Comparison of ENCODE assay signal across 8 cellular contexts in the genomic region with DNA sequence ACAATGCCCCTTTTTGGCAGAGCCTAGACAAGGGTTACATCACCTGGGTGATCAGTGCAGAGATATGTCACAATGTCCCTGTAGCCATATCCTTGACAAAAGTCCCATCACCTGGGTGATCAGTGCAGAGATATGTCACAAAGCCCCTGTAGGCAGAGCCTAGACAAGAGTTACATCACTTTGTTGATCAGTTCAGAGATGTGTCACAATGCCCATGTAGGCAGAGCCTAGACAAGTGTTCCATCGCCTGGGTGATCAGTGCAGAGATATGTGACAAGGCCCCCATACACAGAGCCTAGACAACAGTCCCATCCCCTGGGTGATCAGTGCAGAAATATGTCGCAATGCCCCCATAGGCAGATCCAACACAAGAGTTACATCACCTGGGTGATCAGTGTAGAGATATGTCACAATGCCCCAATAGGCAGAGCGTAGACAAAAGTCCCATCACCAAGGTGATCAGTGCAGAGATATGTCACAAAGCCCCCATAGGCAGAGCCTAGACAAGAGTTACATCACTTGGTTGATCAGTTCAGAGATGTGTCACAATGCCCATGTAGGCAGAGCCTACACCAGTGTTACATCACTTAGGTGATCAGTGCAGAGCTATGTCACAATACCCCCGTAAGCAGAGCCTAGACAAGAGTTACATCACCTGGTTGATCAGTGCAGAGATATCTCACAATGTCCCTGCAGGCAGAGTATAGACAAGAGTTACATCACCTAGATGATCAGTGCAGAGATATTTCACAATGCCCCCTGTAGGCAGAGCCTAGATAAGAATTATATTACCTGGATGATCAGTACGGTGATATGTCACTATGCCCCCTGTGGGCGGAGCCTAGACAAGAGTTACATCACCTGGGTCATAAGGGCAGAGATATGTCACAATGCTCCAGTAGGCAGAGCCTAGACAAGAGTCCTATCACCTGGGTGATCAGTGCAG.
DNase-seq lines count a peak whose midpoint lies in the region; ATAC-seq and TF ChIP-seq lines count a peak whose summit lies in the region.
"Not testable (repeated sequence)": the region's sequence is repeated elsewhere in the genome, so short reads cannot be mapped to it uniquely, and the experiment has no call there.

No MANE protein-coding gene starts in this region.

- POLR2A ChIA-PET in MCF 10A (lab: Yijun Ruan, JAX): not testable (repeated sequence)

- peak; percentile 1 for DNase-seq in BE2C
- DNase-seq in HL-60 (ENCODE audit: low read depth in 1 of 2, low spot score in 1 of 2): peak; percentile 32 to 45
- DNase-seq in T-helper 17 cell: not testable (repeated sequence)
- peak; percentile 8 to 11 for DNase-seq in activated T-cell treated with anti-CD3 and anti-CD28 coated beads, Interleukin-2, amount 50 U/mL, for 48 hours
- peak; percentile 27 for DNase-seq in MCF 10A (ENCODE audit: unreplicated experiment)
- DNase-seq in iris pigment epithelial cell (ENCODE audit: low read depth): peak; percentile 2
- peak; percentile 56 for DNase-seq in osteocyte (ENCODE audit: extremely low spot score, unreplicated experiment)
- peak in 1 of 2 donors; percentile 5 for DNase-seq in upper lobe of left lung

- intact Hi-C loops in MCF 10A (cut with micrococcal nuclease): not testable (repeated sequence)

- ATAC-seq in T-helper 17 cell (peak; percentile 44), upper lobe of left lung (ENCODE audit: low FRiP score in 2 of 2) (peak; percentile 45 to 49)

- not testable (repeated sequence) for H3K9me3 Mint-ChIP-seq in MCF 10A (ENCODE audit: unreplicated experiment); osteocyte (ENCODE audit: unreplicated experiment)

- not testable (repeated sequence) for H3K36me3 ChIP-seq in BE2C, upper lobe of left lung

- BruUV-seq in MCF 10A (replicated peaks; lab: Mats Ljungman, UMichigan): not testable (repeated sequence)

- H3K4me1 ChIP-seq in BE2C, upper lobe of left lung: not testable (repeated sequence)

- not testable (repeated sequence) for H3K27me3 Mint-ChIP-seq in T-helper 17 cell; MCF 10A (ENCODE audit: insufficient read depth, unreplicated experiment); osteocyte (ENCODE audit: unreplicated experiment)

- H3K27me3 ChIP-seq in BE2C; HL-60 (ENCODE audit: insufficient read depth, poor library complexity, severe bottlenecking); upper lobe of left lung: not testable (repeated sequence)

- not testable (repeated sequence) for H3K4me3 ChIP-seq in BE2C (ENCODE audit: low read depth, low read length); HL-60 (replicated peaks; ENCODE audit: insufficient read depth, low read length); upper lobe of left lung

- H3K27ac ChIP-seq in HL-60 (replicated peaks); upper lobe of left lung: not testable (repeated sequence)

- not testable (repeated sequence) for H3K36me3 Mint-ChIP-seq in T-helper 17 cell (ENCODE audit: low read depth); MCF 10A (ENCODE audit: insufficient read depth, unreplicated experiment); osteocyte (ENCODE audit: unreplicated experiment)

- 75 to 86% methylated on average over 3 to 5 of the region's 6 CpGs for WGBS in upper lobe of left lung, 2 donors

- not testable (repeated sequence) for H3K9me3 ChIP-seq in BE2C; T-helper 17 cell (ENCODE audit: control insufficient read depth, low read length, poor library complexity, severe bottlenecking); upper lobe of left lung

- H3K27ac Mint-ChIP-seq in T-helper 17 cell; MCF 10A (ENCODE audit: low read depth, unreplicated experiment); osteocyte (ENCODE audit: unreplicated experiment): not testable (repeated sequence)

- CTCF ChIA-PET in MCF 10A (lab: Yijun Ruan, JAX): not testable (repeated sequence)

- TF ChIP-seq EP300 in upper lobe of left lung (IDR thresholded peaks at IDR 0.05): not testable (repeated sequence)

- not testable (repeated sequence) for H3K4me1 Mint-ChIP-seq in T-helper 17 cell; MCF 10A (ENCODE audit: insufficient read depth, unreplicated experiment); osteocyte (ENCODE audit: unreplicated experiment)

- not testable (repeated sequence) for H3K4me3 Mint-ChIP-seq in T-helper 17 cell; MCF 10A (ENCODE audit: unreplicated experiment); osteocyte (ENCODE audit: unreplicated experiment)

- not testable (repeated sequence) for TF ChIP-seq POLR2A in upper lobe of left lung (IDR thresholded peaks at IDR 0.05)

- not testable (repeated sequence) for TF ChIP-seq CTCF in BE2C (IDR thresholded peaks at IDR 0.05; ENCODE audit: low read depth, low read length); HL-60 (IDR thresholded peaks at IDR 0.05; ENCODE audit: insufficient read depth, low read length); MCF 10A (IDR thresholded peaks at IDR 0.05; ENCODE audit: unreplicated experiment); osteocyte (IDR thresholded peaks at IDR 0.05); upper lobe of left lung (IDR thresholded peaks at IDR 0.05)
